10 cellular contexts compared by ENCODE assay signal in genomic region chr13:92573467-92574057, GRCh38.
DNase-seq lines count a peak whose midpoint lies in the region; ATAC-seq and TF ChIP-seq lines count a peak whose summit lies in the region.
"Had no signal": no experiment of that assay in that cellular context is flagged by ENCODE, and none has a peak within 500 bp of the region (broad histone marks: within the 10 kb centered on the region; RNA-seq: fewer than 3 reads in every experiment).

No MANE protein-coding gene starts in this region.

- H3K9me3 ChIP-seq in mammary epithelial cell (replicated peaks; ENCODE audit: insufficient read depth, low read length) = no peaks in the 10 kb centered on the region

- no peak overlapping the region for H3K27ac ChIP-seq in mammary epithelial cell (ENCODE audit: insufficient read depth, low read depth, low read length)

- no TSS peak for BruUV-seq in MCF 10A (replicated peaks; lab: Mats Ljungman, UMichigan)
- no TSS peak for BruUV-seq in mammary epithelial cell (replicated peaks; lab: Mats Ljungman, UMichigan)

- no peak overlapping the region for H3K9ac ChIP-seq in mammary epithelial cell (ENCODE audit: insufficient read depth, low read length)

- peaks cover 9% of the 10 kb centered on the region for H3K4me1 Mint-ChIP-seq in MCF 10A (ENCODE audit: insufficient read depth, unreplicated experiment)
- H3K4me1 Mint-ChIP-seq in activated CD4-positive, alpha-beta T cell treated with anti-CD3 and anti-CD28 coated beads for 36 hours = no peaks in the 10 kb centered on the region
- H3K4me1 Mint-ChIP-seq: B cell had no signal

- no peaks in the 10 kb centered on the region for H3K36me3 Mint-ChIP-seq in MCF 10A (ENCODE audit: insufficient read depth, unreplicated experiment)
- H3K36me3 Mint-ChIP-seq in activated CD4-positive, alpha-beta T cell treated with anti-CD3 and anti-CD28 coated beads for 36 hours (ENCODE audit: low read depth) = no peaks in the 10 kb centered on the region

- no peaks in the 10 kb centered on the region for H3K36me3 ChIP-seq in mammary epithelial cell (ENCODE audit: insufficient read depth, low read length)

- intact Hi-C loops in MCF 10A (cut with micrococcal nuclease) (no loop called here), mammary epithelial cell (cut with micrococcal nuclease) (no loop called here)
- intact Hi-C loops in activated CD4-positive, alpha-beta T cell treated with anti-CD3 and anti-CD28 coated beads for 36 hours (cut with DNase I, micrococcal nuclease) = no loop called here

- CTCF ChIA-PET in MCF 10A (lab: Yijun Ruan, JAX) = interaction anchor here (0.6 to 1.5 kb wide), 3 partner anchors 16 to 117 kb away, joined by 3 to 4 read pairs (median 3); no protein-coding TSS in a partner anchor
- CTCF ChIA-PET in mammary epithelial cell (lab: Charles Lee; ENCODE audit: low non-redundant PET) = no interaction called here
- CTCF ChIA-PET in activated CD4-positive, alpha-beta T cell treated with anti-CD3 and anti-CD28 coated beads for 36 hours (lab: Charles Lee) = no interaction called here

- TF ChIP-seq CTCF in MCF 10A (IDR thresholded peaks at IDR 0.05; ENCODE audit: unreplicated experiment) = peak; percentile 7
- TF ChIP-seq CTCF in mammary epithelial cell (conservative IDR thresholded peaks at IDR 0.05 in 1 of 2, IDR thresholded peaks at IDR 0.05 in 1 of 2; ENCODE audit: extremely low read depth in 1 of 2, insufficient read depth in 1 of 2, low read depth in 1 of 2, low read length in 2 of 2) = no peak
- TF ChIP-seq CTCF in fibroblast of mammary gland (conservative IDR thresholded peaks at IDR 0.05; ENCODE audit: control insufficient read depth, insufficient read depth, low read depth, low read length) = peak; percentile 17
- no peak for TF ChIP-seq CTCF in GM13976 (IDR thresholded peaks at IDR 0.05; ENCODE audit: borderline replicate concordance, control extremely low read depth, extremely low read depth, insufficient read depth, missing control alignments)

- ATAC-seq in activated CD4-positive, alpha-beta T cell treated with anti-CD3 and anti-CD28 coated beads for 36 hours = no peak
- ATAC-seq in HG03159 (IDR thresholded peaks at IDR 0.05; ENCODE audit: unreplicated experiment) = no peak

- no peaks in the 10 kb centered on the region for H3K4me1 ChIP-seq in mammary epithelial cell (ENCODE audit: insufficient read depth, low read length)

- POLR2A ChIA-PET in MCF 10A (lab: Yijun Ruan, JAX) = no interaction called here
- POLR2A ChIA-PET in activated CD4-positive, alpha-beta T cell treated with anti-CD3 and anti-CD28 coated beads for 36 hours (lab: Charles Lee) = no interaction called here

- H3K27me3 Mint-ChIP-seq in MCF 10A (ENCODE audit: insufficient read depth, unreplicated experiment) = no peaks in the 10 kb centered on the region
- H3K27me3 Mint-ChIP-seq in activated CD4-positive, alpha-beta T cell treated with anti-CD3 and anti-CD28 coated beads for 36 hours = no peaks in the 10 kb centered on the region
- H3K27me3 Mint-ChIP-seq: B cell had no signal

- no peaks in the 10 kb centered on the region for H3K9me3 Mint-ChIP-seq in MCF 10A (ENCODE audit: unreplicated experiment)
- no peaks in the 10 kb centered on the region for H3K9me3 Mint-ChIP-seq in activated CD4-positive, alpha-beta T cell treated with anti-CD3 and anti-CD28 coated beads for 36 hours (ENCODE audit: low read depth)

- 74% methylated on average over 10 of the region's 10 CpGs for WGBS in mammary epithelial cell (ENCODE audit: low coverage, missing lambda C conversion rate)

- H3K4me3 Mint-ChIP-seq in MCF 10A (ENCODE audit: unreplicated experiment) = no peak overlapping the region
- no peak overlapping the region for H3K4me3 Mint-ChIP-seq in activated CD4-positive, alpha-beta T cell treated with anti-CD3 and anti-CD28 coated beads for 36 hours
- H3K4me3 Mint-ChIP-seq: B cell had no signal

- DNase-seq in MCF 10A (ENCODE audit: unreplicated experiment) (peak; percentile 22), mammary epithelial cell (no peak), NCI-H1048 (lab: John Stamatoyannopoulos, UW) (peak; percentile 30), fibroblast of mammary gland (ENCODE audit: low read depth) (peak; percentile 17), stromal cell of bone marrow (ENCODE audit: low read depth) (peak; percentile 2), GM13976 (ENCODE audit: low spot score) (no peak)
- DNase-seq in activated CD4-positive, alpha-beta T cell treated with anti-CD3 and anti-CD28 coated beads for 36 hours = no peak
- DNase-seq: hippocampal formation had no signal

- H3K4me2 ChIP-seq in mammary epithelial cell (ENCODE audit: insufficient read depth, low read depth, low read length) = no peak overlapping the region

- no peaks in the 10 kb centered on the region for H4K20me1 ChIP-seq in mammary epithelial cell (ENCODE audit: insufficient read depth, low read length)

- peak overlapping the region; percentile 50 for H3K27ac Mint-ChIP-seq in MCF 10A (ENCODE audit: low read depth, unreplicated experiment)
- no peak overlapping the region for H3K27ac Mint-ChIP-seq in activated CD4-positive, alpha-beta T cell treated with anti-CD3 and anti-CD28 coated beads for 36 hours
- H3K27ac Mint-ChIP-seq: B cell had no signal

- H3K27me3 ChIP-seq in mammary epithelial cell (ENCODE audit: insufficient read depth, low read length) = no peaks in the 10 kb centered on the region

- H3K4me3 ChIP-seq in mammary epithelial cell (replicated peaks in 1 of 3; ENCODE audit: insufficient read depth in 1 of 3, low read depth in 2 of 3, low read length in 3 of 3) (no peak overlapping the region), fibroblast of mammary gland (ENCODE audit: control insufficient read depth, low read depth, low read length) (no peak overlapping the region)

- in situ Hi-C loops in mammary epithelial cell (cut with MboI; ENCODE audit: low sequenced_read_pairs in 2 of 2) = no loop called here
- in situ Hi-C loops in GM13976 (cut with MboI; ENCODE audit: low sequenced_read_pairs, unreplicated experiment) = no loop called here

- no peak overlapping the region for H2AFZ ChIP-seq in mammary epithelial cell (ENCODE audit: low read depth, low read length)

- H3K79me2 ChIP-seq in mammary epithelial cell (ENCODE audit: insufficient read depth, low read length) = no peaks in the 10 kb centered on the region

- dilution Hi-C loops in mammary epithelial cell (cut with HindIII; ENCODE audit: low sequenced_read_pairs) = no loop called here

Comparison
In these comparisons a context has a peak if more than half of its experiments do, and no peak if none do; other contexts are left out.
1. DNase-seq: peak in MCF 10A (single experiment), NCI-H1048 (single experiment), fibroblast of mammary gland (single experiment) and stromal cell of bone marrow (single experiment); none in mammary epithelial cell (single experiment), activated CD4-positive, alpha-beta T cell treated with anti-CD3 and anti-CD28 coated beads for 36 hours (single experiment) and GM13976 (single experiment).
2. CTCF ChIP-seq: peak in MCF 10A (single experiment) and fibroblast of mammary gland (single experiment); none in mammary epithelial cell (0 of 2) and GM13976 (single experiment).